ENCODE assay signal across 8 cellular contexts in genomic region chr15:83011271-83012037, GRCh38. TPM values are rescaled to one million over a fixed set of nuclear protein-coding genes. Genes with fewer than 3 reads are reported as not detected.
DNase-seq lines count a peak whose midpoint lies in the region; ATAC-seq and TF ChIP-seq lines count a peak whose summit lies in the region.

Gene C15orf40, minus strand, starts transcription at chr15:83011639. Its CDS starts 32 bp downstream, at chr15:83011607.

- H3K4me3 ChIP-seq in HL-60 (replicated peaks; ENCODE audit: insufficient read depth, low read length) (peak within 1 kb of the TSS; percentile 100), lung (peak within 1 kb of the TSS; percentile 100)

- H3K4me1 ChIP-seq in lung (ENCODE audit: control insufficient read depth in 2 of 2, insufficient read depth in 2 of 2, low read length in 2 of 2): peaks cover 7 to 8% of the 10 kb centered on the region in 2 donors

- DNase-seq in COLO668 (lab: John Stamatoyannopoulos, UW; ENCODE audit: unreplicated experiment) (peak; percentile 95), HL-60 (ENCODE audit: low read depth in 1 of 2, low spot score in 1 of 2) (peak; percentile 79 to 88), NCI-H82 treated with DMSO at 0.1 percent for 48 hours (lab: John Stamatoyannopoulos, UW; ENCODE audit: unreplicated experiment) (peak; percentile 64), lung (ENCODE audit: low spot score) (peak; percentile 92)
- DNase-seq in activated CD8-positive, alpha-beta memory T cell treated with anti-CD3 and anti-CD28 coated beads for 1 hour (ENCODE audit: extremely low read depth in 1 of 2, low read depth in 1 of 2): peak; percentile 74 to 76
- DNase-seq in effector CD4-positive, alpha-beta T cell: peak; percentile 79
- peak; percentile 70 to 72 (median 72) for DNase-seq in stimulated activated CD4-positive, alpha-beta T cell treated with anti-CD3 and anti-CD28 coated beads, TNF-alpha, amount 100 ng/mL, for 4 hours (ENCODE audit: low read depth in 3 of 3)

- ATAC-seq in GM19463 (IDR thresholded peaks at IDR 0.05; ENCODE audit: unreplicated experiment) (peak; percentile 88), lung (ENCODE audit: insufficient read depth, low FRiP score) (peak; percentile 99)

- WGBS in lung, 2 donors: 0 to 1% methylated on average over 56 to 61 of the region's 61 CpGs

- no peaks in the 10 kb centered on the region for H3K27me3 ChIP-seq in HL-60 (ENCODE audit: insufficient read depth, poor library complexity, severe bottlenecking)
- no peaks in the 10 kb centered on the region for H3K27me3 ChIP-seq in lung (ENCODE audit: control insufficient read depth, insufficient read depth)

- H3K27ac ChIP-seq in HL-60 (replicated peaks) (peak within 1 kb of the TSS; percentile 80), lung (ENCODE audit: low read depth in 1 of 2, low read length in 1 of 2) (peak within 1 kb of the TSS; percentile 58 to 83)

- no peaks in the 10 kb centered on the region for H3K9me3 ChIP-seq in lung (ENCODE audit: control insufficient read depth in 2 of 2, insufficient read depth in 1 of 2, low read length in 1 of 2)

- TF ChIP-seq CTCF in HL-60 (IDR thresholded peaks at IDR 0.05; ENCODE audit: insufficient read depth, low read length): peak; percentile 43
- TF ChIP-seq CTCF in lung (IDR thresholded peaks at IDR 0.05; ENCODE audit: control extremely low read depth, extremely low read depth): peak; percentile 85

- peaks cover 5 to 13% of the 10 kb centered on the region in 2 donors for H3K36me3 ChIP-seq in lung (ENCODE audit: control insufficient read depth in 2 of 2, insufficient read depth in 2 of 2, low read length in 2 of 2)

RNA-seq across cellular contexts. Expression of gene C15orf40, which starts in this region (rescaled TPM):
- total RNA-seq in lung: 10 to 100 TPM; 20.5 to 23.0 TPM
- polyA plus RNA-seq in lung: 10 to 100 TPM; 16.7 to 26.1 TPM

Comparison
In these comparisons a context has a peak if more than half of its experiments do, and no peak if none do; other contexts are left out.
1. Peak in every context shown above with its lines: DNase-seq, ATAC-seq, H3K4me3 ChIP-seq and H3K27ac ChIP-seq.